ENCODE assay signal across 23 cellular contexts in genomic region chr6:46048646-46049297, GRCh38. TPM values are rescaled to one million over a fixed set of nuclear protein-coding genes. Genes with fewer than 3 reads are reported as not detected.
DNase-seq lines count a peak whose midpoint lies in the region; ATAC-seq and TF ChIP-seq lines count a peak whose summit lies in the region.
"Had no signal": no experiment of that assay in that cellular context is flagged by ENCODE, and none has a peak within 500 bp of the region (broad histone marks: within the 10 kb centered on the region; RNA-seq: fewer than 3 reads in every experiment).

No MANE protein-coding gene starts in this region.

- no peak overlapping the region for H2BK15ac ChIP-seq in mesendoderm (replicated peaks; ENCODE audit: low read depth)

- no peak overlapping the region for H3K18ac ChIP-seq in mesendoderm (ENCODE audit: low read length)

- H3K4me1 ChIP-seq in GM23338 (ENCODE audit: insufficient read depth) (peaks cover 4% of the 10 kb centered on the region), mesendoderm (ENCODE audit: control insufficient read depth, low read depth, low read length) (peaks cover 10% of the 10 kb centered on the region), skeletal muscle tissue (ENCODE audit: control insufficient read depth in 3 of 3, insufficient read depth in 3 of 3, low read length in 3 of 3) (peaks cover 33 to 67% (median 53%) of the 10 kb centered on the region in 3 donors)
- H3K4me1 ChIP-seq: BE2C had no signal

- DNase-seq in GM23338 (ENCODE audit: low spot score) (no peak), NCI-H526 treated with DMSO at 0.1 percent for 48 hours (lab: John Stamatoyannopoulos, UW) (peak; percentile 99), mesendoderm (peak; percentile 75), NCI-H226 (no peak), HK-2 (ENCODE audit: unreplicated experiment) (no peak), NCI-H2029 (lab: John Stamatoyannopoulos, UW) (no peak)
- DNase-seq: 8988T; ACHN; BE2C; Calu3; DMS79 treated with DMSO at 0.1 percent for 48 hours; MM.1S; NCI-H1694; NCI-H2081; NCI-H2227 treated with DMSO at 0.1 percent for 48 hours; NCI-H510A; NCI-H82; NK-92 treated with Interleukin-12 subunit alpha and Interleukin-12 subunit beta, amount 100 ng/mL, for 24 hours; PC-3; SK-N-SH had no signal

- H4K8ac ChIP-seq in mesendoderm (ENCODE audit: low read depth, low read length), result no peak overlapping the region

- H3K36me3 ChIP-seq in GM23338 (ENCODE audit: insufficient read depth) (no peaks in the 10 kb centered on the region), mesendoderm (ENCODE audit: control insufficient read depth, insufficient read depth, low read length) (no peaks in the 10 kb centered on the region), skeletal muscle tissue (ENCODE audit: control insufficient read depth in 3 of 3, insufficient read depth in 3 of 3, low read length in 3 of 3) (no peaks in the 10 kb centered on the region)
- H3K36me3 ChIP-seq: BE2C had no signal

- no peaks in the 10 kb centered on the region for H3K9me2 ChIP-seq in GM23338 (ENCODE audit: insufficient read depth)
- H3K9me2 ChIP-seq: SK-N-SH had no signal

- no peak overlapping the region for H3K4me3 ChIP-seq in GM23338
- no peak overlapping the region for H3K4me3 ChIP-seq in mesendoderm (ENCODE audit: low read length)
- no peak overlapping the region for H3K4me3 ChIP-seq in skeletal muscle tissue (ENCODE audit: low read length in 3 of 3)

- no peak overlapping the region for H2BK120ac ChIP-seq in mesendoderm (ENCODE audit: low read depth, low read length)

- H3K27me3 ChIP-seq in GM23338 (ENCODE audit: insufficient read depth), result no peaks in the 10 kb centered on the region
- no peaks in the 10 kb centered on the region for H3K27me3 ChIP-seq in mesendoderm (ENCODE audit: insufficient read depth, low read length, poor library complexity)
- H3K27me3 ChIP-seq in skeletal muscle tissue (ENCODE audit: control insufficient read depth in 3 of 3, insufficient read depth in 3 of 3, low read length in 3 of 3), result no peaks in the 10 kb centered on the region
- H3K27me3 ChIP-seq: BE2C had no signal

- peaks cover 17% of the 10 kb centered on the region; the same call in 2 of the 3 replicates for H3K4me1 Mint-ChIP-seq in GM23338

- H3K27me3 Mint-ChIP-seq in GM23338 (ENCODE audit: insufficient read depth, low read depth, poor library complexity), result no peaks in the 10 kb centered on the region

- no peak overlapping the region for H3K4ac ChIP-seq in mesendoderm (ENCODE audit: low read depth, low read length)

- H3K56ac ChIP-seq in mesendoderm (ENCODE audit: low read length), result no peak overlapping the region

- H3K27ac ChIP-seq in GM23338 (ENCODE audit: low read depth), result no peak overlapping the region
- H3K27ac ChIP-seq in mesendoderm (ENCODE audit: low read depth, low read length), result no peak overlapping the region
- H3K27ac ChIP-seq in skeletal muscle tissue (ENCODE audit: low read depth, low read length), result peak overlapping the region; percentile 48
- H3K27ac ChIP-seq: KMS-11 had no signal

- ATAC-seq in GM23338, result peak; percentile 55
- ATAC-seq: PC-3 had no signal

- no peaks in the 10 kb centered on the region for H3K9me3 ChIP-seq in skeletal muscle tissue (ENCODE audit: control insufficient read depth in 3 of 3, low read length in 3 of 3)
- H3K9me3 ChIP-seq: BE2C, SK-N-SH had no signal

- TF ChIP-seq CTCF in GM23338 (conservative IDR thresholded peaks at IDR 0.05; ENCODE audit: low read depth in 2 of 2), result no peak

- H3K9ac ChIP-seq in mesendoderm (ENCODE audit: low read length) (no peak overlapping the region), skeletal muscle tissue (ENCODE audit: low read depth in 1 of 3, low read length in 3 of 3) (no peak overlapping the region)
- H3K9ac ChIP-seq: KMS-11, SK-N-SH had no signal

- no peak overlapping the region for H3K4me3 Mint-ChIP-seq in GM23338
- H3K4me3 Mint-ChIP-seq: IgD-negative memory B cell had no signal

- no peak overlapping the region for H3K27ac Mint-ChIP-seq in GM23338
- H3K27ac Mint-ChIP-seq: IgD-negative memory B cell had no signal

- H4K5ac ChIP-seq in mesendoderm (ENCODE audit: low read length), result no peak overlapping the region

- H2AFZ ChIP-seq in GM23338, result peak overlapping the region; percentile 88

- no peaks in the 10 kb centered on the region for H3K9me3 Mint-ChIP-seq in GM23338
- H3K9me3 Mint-ChIP-seq: IgD-negative memory B cell had no signal

- no peaks in the 10 kb centered on the region for H3K79me1 ChIP-seq in mesendoderm (ENCODE audit: low read length)

- H3K36me3 Mint-ChIP-seq in GM23338 (ENCODE audit: low read depth), result no peaks in the 10 kb centered on the region
- H3K36me3 Mint-ChIP-seq: IgD-negative memory B cell had no signal

- no peak overlapping the region for H2AK5ac ChIP-seq in mesendoderm (ENCODE audit: low read length)

- H3K79me2 ChIP-seq in GM23338 (replicated peaks; ENCODE audit: insufficient read depth) (no peaks in the 10 kb centered on the region), mesendoderm (ENCODE audit: control insufficient read depth, insufficient read depth, low read length) (no peaks in the 10 kb centered on the region)

- H3K23ac ChIP-seq in mesendoderm (ENCODE audit: low read length), result no peak overlapping the region

- no peaks in the 10 kb centered on the region for H4K20me1 ChIP-seq in GM23338 (replicated peaks; ENCODE audit: insufficient read depth)

- no peak overlapping the region for H3K4me2 ChIP-seq in GM23338
- no peak overlapping the region for H3K4me2 ChIP-seq in mesendoderm (ENCODE audit: low read length)
- H3K4me2 ChIP-seq: KMS-11, SK-N-SH had no signal

- no peaks in the 10 kb centered on the region for H3F3A ChIP-seq in GM23338 (replicated peaks; ENCODE audit: low read depth)

- no CpG with 5 or more reads among the region's 3 CpGs for WGBS in mesendoderm (ENCODE audit: extremely low coverage, insufficient coverage, low lambda C conversion rate)

- H2BK5ac ChIP-seq in mesendoderm (ENCODE audit: low read length), result no peak overlapping the region

TF ChIP-seq in GM23338, 12 proteins besides CTCF, POLR2A, EP300 and RAD21 (continues in another document):
- TF ChIP-seq STAT1 (IDR thresholded peaks at IDR 0.05; ENCODE audit: unreplicated experiment) (no peak), NANOG (IDR thresholded peaks at IDR 0.05; ENCODE audit: borderline replicate concordance) (no peak)
- TF ChIP-seq, protein P1, sequence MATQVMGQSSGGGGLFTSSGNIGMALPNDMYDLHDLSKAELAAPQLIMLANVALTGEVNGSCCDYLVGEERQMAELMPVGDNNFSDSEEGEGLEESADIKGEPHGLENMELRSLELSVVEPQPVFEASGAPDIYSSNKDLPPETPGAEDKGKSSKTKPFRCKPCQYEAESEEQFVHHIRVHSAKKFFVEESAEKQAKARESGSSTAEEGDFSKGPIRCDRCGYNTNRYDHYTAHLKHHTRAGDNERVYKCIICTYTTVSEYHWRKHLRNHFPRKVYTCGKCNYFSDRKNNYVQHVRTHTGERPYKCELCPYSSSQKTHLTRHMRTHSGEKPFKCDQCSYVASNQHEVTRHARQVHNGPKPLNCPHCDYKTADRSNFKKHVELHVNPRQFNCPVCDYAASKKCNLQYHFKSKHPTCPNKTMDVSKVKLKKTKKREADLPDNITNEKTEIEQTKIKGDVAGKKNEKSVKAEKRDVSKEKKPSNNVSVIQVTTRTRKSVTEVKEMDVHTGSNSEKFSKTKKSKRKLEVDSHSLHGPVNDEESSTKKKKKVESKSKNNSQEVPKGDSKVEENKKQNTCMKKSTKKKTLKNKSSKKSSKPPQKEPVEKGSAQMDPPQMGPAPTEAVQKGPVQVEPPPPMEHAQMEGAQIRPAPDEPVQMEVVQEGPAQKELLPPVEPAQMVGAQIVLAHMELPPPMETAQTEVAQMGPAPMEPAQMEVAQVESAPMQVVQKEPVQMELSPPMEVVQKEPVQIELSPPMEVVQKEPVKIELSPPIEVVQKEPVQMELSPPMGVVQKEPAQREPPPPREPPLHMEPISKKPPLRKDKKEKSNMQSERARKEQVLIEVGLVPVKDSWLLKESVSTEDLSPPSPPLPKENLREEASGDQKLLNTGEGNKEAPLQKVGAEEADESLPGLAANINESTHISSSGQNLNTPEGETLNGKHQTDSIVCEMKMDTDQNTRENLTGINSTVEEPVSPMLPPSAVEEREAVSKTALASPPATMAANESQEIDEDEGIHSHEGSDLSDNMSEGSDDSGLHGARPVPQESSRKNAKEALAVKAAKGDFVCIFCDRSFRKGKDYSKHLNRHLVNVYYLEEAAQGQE (IDR thresholded peaks at IDR 0.05; ENCODE audit: unreplicated experiment), result no peak
- TF ChIP-seq, protein P2, sequence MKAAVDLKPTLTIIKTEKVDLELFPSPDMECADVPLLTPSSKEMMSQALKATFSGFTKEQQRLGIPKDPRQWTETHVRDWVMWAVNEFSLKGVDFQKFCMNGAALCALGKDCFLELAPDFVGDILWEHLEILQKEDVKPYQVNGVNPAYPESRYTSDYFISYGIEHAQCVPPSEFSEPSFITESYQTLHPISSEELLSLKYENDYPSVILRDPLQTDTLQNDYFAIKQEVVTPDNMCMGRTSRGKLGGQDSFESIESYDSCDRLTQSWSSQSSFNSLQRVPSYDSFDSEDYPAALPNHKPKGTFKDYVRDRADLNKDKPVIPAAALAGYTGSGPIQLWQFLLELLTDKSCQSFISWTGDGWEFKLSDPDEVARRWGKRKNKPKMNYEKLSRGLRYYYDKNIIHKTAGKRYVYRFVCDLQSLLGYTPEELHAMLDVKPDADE (IDR thresholded peaks at IDR 0.05), result no peak

RNA-seq across cellular contexts. Expression of gene CLIC5, which starts 33.1 kb away (rescaled TPM):
- not detected in 2 replicates for total RNA-seq in GM23338 (2014; rRNA removed; shearing (Covaris generic))
- polyA plus RNA-seq in GM23338 (2016; fragmentation: Nextera tagmentation; extraction: Ambion mirVana), result 0.08 and 0.12 TPM in 2 replicates
- 0.06 TPM for polyA plus RNA-seq in mesendoderm (2013, experiment 1 of 2)
- 0.03 TPM for polyA plus RNA-seq in mesendoderm (2013, experiment 2 of 2)
- total RNA-seq in skeletal muscle tissue, result 7.8 TPM
- total RNA-seq: PC-3 had no signal

Comparison
In these comparisons a context has a peak if more than half of its experiments do, and no peak if none do; other contexts are left out.
1. DNase-seq: peak in NCI-H526 treated with DMSO at 0.1 percent for 48 hours (single experiment) and mesendoderm (single experiment); none in GM23338 (single experiment), NCI-H226 (single experiment), HK-2 (single experiment) and NCI-H2029 (single experiment).